Comparison of ENCODE assay signal across 9 cellular contexts in the genomic region with DNA sequence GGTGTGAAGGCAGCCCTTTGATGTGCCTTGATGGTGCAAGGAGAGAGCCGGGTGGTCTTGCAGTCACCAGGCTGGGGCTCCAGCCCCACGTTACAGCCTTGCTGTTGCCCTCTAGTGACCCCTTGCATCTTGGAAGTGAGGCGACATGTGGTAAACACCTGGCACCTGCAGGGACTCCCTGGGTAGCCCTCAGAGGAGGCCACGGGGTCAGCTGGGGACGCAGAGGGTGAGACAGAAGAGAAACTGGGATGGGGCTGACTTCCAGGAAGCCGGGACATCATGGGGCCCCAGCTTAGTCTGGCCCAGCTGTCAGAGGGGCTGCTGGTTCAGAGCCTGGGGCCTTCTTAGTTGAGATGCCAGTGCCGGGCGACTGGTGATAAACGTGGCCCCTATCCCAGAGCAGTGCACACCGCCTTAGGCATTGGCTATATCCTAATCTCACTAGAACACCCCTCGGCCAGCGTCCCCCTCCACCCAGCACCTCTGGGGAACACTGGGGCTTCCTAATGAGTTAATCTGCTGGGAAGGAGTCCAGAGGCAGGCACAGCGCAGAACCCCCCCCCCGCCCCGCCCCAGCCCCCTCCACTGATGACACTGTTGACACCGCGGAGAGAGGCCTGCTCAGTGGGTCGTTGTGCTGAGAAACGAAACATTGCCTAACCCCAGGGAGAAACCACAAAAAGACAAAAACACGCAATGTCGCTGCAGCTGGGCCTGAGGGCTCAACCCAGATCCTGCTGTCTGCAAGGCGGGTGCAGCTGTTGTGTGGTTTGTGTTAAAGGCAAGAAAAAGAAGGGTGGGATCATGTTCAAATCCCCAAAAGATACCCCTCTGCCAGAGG.
DNase-seq lines count a peak whose midpoint lies in the region; ATAC-seq and TF ChIP-seq lines count a peak whose summit lies in the region.
"Had no signal": no experiment of that assay in that cellular context is flagged by ENCODE, and none has a peak within 500 bp of the region (broad histone marks: within the 10 kb centered on the region; RNA-seq: fewer than 3 reads in every experiment).

No MANE protein-coding gene starts in this region.

- peaks cover 56 to 98% (median 95%) of the 10 kb centered on the region in 4 donors for H3K4me1 Mint-ChIP-seq in naive thymus-derived CD8-positive, alpha-beta T cell

- no peak for TF ChIP-seq POLR2A in transverse colon (IDR thresholded peaks at IDR 0.05)

- H3K4me3 Mint-ChIP-seq in naive thymus-derived CD8-positive, alpha-beta T cell = peak overlapping the region; percentile 62 to 85 (median 80)

- H3K4me3 ChIP-seq in AG10803 (ENCODE audit: low read length) = no peak overlapping the region
- H3K4me3 ChIP-seq in cardiac fibroblast (replicated peaks in 1 of 2; ENCODE audit: low read depth in 2 of 2, low read length in 2 of 2) = no peak overlapping the region
- no peak overlapping the region for H3K4me3 ChIP-seq in transverse colon

- no peaks in the 10 kb centered on the region for H3K27me3 ChIP-seq in transverse colon

- H3K9me3 Mint-ChIP-seq in naive thymus-derived CD8-positive, alpha-beta T cell = no peaks in the 10 kb centered on the region

- H3K4me1 ChIP-seq in transverse colon = peaks cover 27 to 75% (median 40%) of the 10 kb centered on the region in 4 donors

- H3K36me3 Mint-ChIP-seq in naive thymus-derived CD8-positive, alpha-beta T cell = no peaks in the 10 kb centered on the region

- H3K27me3 Mint-ChIP-seq in naive thymus-derived CD8-positive, alpha-beta T cell = no peaks in the 10 kb centered on the region

- in situ Hi-C loops in transverse colon (cut with MboI; ENCODE audit: low pct_ligation_motif_present in 1 of 4, low pct_unique_long_range_greater_than_20kb in 1 of 4, low sequenced_read_pairs in 3 of 4) = no loop called here
- in situ Hi-C loops in G401 (cut with HindIII; ENCODE audit: low sequenced_read_pairs) = no loop called here

- peak; percentile 58 for ATAC-seq in HG03280 (IDR thresholded peaks at IDR 0.05; ENCODE audit: unreplicated experiment)
- ATAC-seq in naive thymus-derived CD8-positive, alpha-beta T cell = peak; percentile 80 to 89

- POLR2A ChIA-PET in naive thymus-derived CD8-positive, alpha-beta T cell (lab: Charles Lee) = interaction anchor here (0.7 to 12.4 kb wide), 27 partner anchors 8 to 222 kb away, joined by 3 to 208 read pairs (median 7); a partner anchor contains a TSS

- intact Hi-C loops in transverse colon (cut with DNase I; ENCODE audit: low total_unique reads) = no loop called here

- DNase-seq in AG10803 (ENCODE audit: low read depth) (peak; percentile 51), GM19238 (ENCODE audit: insufficient read length, low spot score) (peak; percentile 81), T-helper 9 cell (peak; percentile 37), cardiac fibroblast (ENCODE audit: low read depth in 2 of 2) (peak; percentile 19 to 27), transverse colon (peak; percentile 73), G401 (ENCODE audit: low spot score) (no peak)
- peak; percentile 22 to 89 (median 74) for DNase-seq in naive thymus-derived CD8-positive, alpha-beta T cell

- WGBS in transverse colon (ENCODE audit: low coverage in 1 of 2), 2 donors = 38 to 60% methylated on average over 1 to 22 of the region's 22 CpGs

- H3K36me3 ChIP-seq in transverse colon = no peaks in the 10 kb centered on the region

- TF ChIP-seq EP300 in transverse colon (IDR thresholded peaks at IDR 0.05; ENCODE audit: low read depth) = no peak

- peak overlapping the region; percentile 93 to 100 (median 97) for H3K27ac Mint-ChIP-seq in naive thymus-derived CD8-positive, alpha-beta T cell

- peak overlapping the region; percentile 73 to 90 (median 85) for H3K27ac ChIP-seq in transverse colon
- H3K27ac ChIP-seq: epithelial cell of prostate had no signal

- no peak for TF ChIP-seq CTCF in AG10803 (conservative IDR thresholded peaks at IDR 0.05; ENCODE audit: low read length)
- no peak for TF ChIP-seq CTCF in cardiac fibroblast (IDR thresholded peaks at IDR 0.05; ENCODE audit: low read depth, low read length)
- no peak for TF ChIP-seq CTCF in transverse colon (IDR thresholded peaks at IDR 0.05)

- no peaks in the 10 kb centered on the region for H3K9me3 ChIP-seq in transverse colon
